Comparison of ENCODE assay signal across 13 cellular contexts in the genomic region with DNA sequence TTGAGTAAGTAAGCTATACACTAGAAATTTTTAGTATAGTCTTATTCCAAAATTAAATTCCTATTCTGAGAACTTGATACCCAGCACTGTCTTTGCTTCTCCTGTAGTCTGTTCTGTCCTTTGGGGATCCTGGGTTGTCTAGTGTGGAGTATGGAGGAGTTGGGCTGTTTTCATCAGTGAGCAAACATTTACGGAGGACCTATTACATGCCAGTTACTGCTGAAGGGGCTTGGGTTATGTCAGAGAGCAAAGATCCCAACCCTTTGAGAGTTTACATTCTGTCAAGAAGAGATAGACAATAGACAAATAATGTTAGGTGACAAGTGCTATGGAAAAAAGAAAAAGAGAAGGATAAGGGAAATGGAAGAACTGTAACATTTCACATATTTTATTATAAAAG. TPM values are rescaled to one million over a fixed set of nuclear protein-coding genes. Genes with fewer than 3 reads are reported as not detected.
DNase-seq lines count a peak whose midpoint lies in the region; ATAC-seq and TF ChIP-seq lines count a peak whose summit lies in the region.
"Had no signal": no experiment of that assay in that cellular context is flagged by ENCODE, and none has a peak within 500 bp of the region (broad histone marks: within the 10 kb centered on the region; RNA-seq: fewer than 3 reads in every experiment).

No MANE protein-coding gene starts in this region.

- peaks cover 93% of the 10 kb centered on the region for H3K4me1 ChIP-seq in CD4-positive, alpha-beta memory T cell (ENCODE audit: insufficient read depth, low read length)

- CTCF ChIA-PET in CD4-positive, alpha-beta memory T cell (lab: Charles Lee; ENCODE audit: partially characterized antibody): no interaction called here
- CTCF ChIA-PET in activated B cell treated with CpG ODN at 0.5 μM for 24 hours (lab: Charles Lee): no interaction called here
- CTCF ChIA-PET in GM10248 (lab: Yijun Ruan, JAX): interaction anchor here (0.8 to 2.2 kb wide), 5 partner anchors 8 to 54 kb away, joined by 4 to 6 read pairs (median 4); no protein-coding TSS in a partner anchor

- H3K4me3 ChIP-seq in CD4-positive, alpha-beta memory T cell (ENCODE audit: low read length in 2 of 2): no peak overlapping the region
- H3K4me3 ChIP-seq: lower lobe of right lung had no signal

- peaks cover 53 to 96% (median 77%) of the 10 kb centered on the region in 4 donors for H3K4me1 Mint-ChIP-seq in CD4-positive, alpha-beta memory T cell
- H3K4me1 Mint-ChIP-seq in activated B cell treated with CpG ODN at 0.5 μM for 24 hours (peaks cover 87% of the 10 kb centered on the region), mesothelial cell of epicardium (peaks cover 16% of the 10 kb centered on the region)

- peak overlapping the region; percentile 24 for H3K27ac ChIP-seq in CD4-positive, alpha-beta memory T cell (ENCODE audit: low read depth, low read length)
- H3K27ac ChIP-seq: lower lobe of right lung had no signal

- DNase-seq in NCI-H510A treated with DMSO at 0.1 percent for 48 hours (lab: John Stamatoyannopoulos, UW) (peak; percentile 34), NCI-H510A (lab: John Stamatoyannopoulos, UW) (no peak), activated B cell treated with CpG ODN at 0.5 μM for 24 hours (no peak), mesothelial cell of epicardium (ENCODE audit: low spot score in 2 of 2, unreplicated experiment in 2 of 2) (no peak), A172 (ENCODE audit: low spot score) (no peak), GM10248 (ENCODE audit: extremely low spot score) (no peak)
- DNase-seq in CD4-positive, alpha-beta memory T cell: no peak
- no peak for DNase-seq in stimulated activated CD4-positive, alpha-beta T cell treated with anti-CD3 and anti-CD28 coated beads, Interleukin-4, amount 100 ng/mL, for 1 hour
- DNase-seq: activated CD4-positive, alpha-beta T cell treated with anti-CD3 and anti-CD28 coated beads for 4 hours; lower lobe of right lung; NCI-H146; stimulated activated CD4-positive, alpha-beta T cell treated with anti-CD3 and anti-CD28 coated beads, Interleukin-12 subunit alpha, Interleukin-12 subunit beta, amount 100 ng/mL, for 4 hours had no signal

- H3K9me3 ChIP-seq in CD4-positive, alpha-beta memory T cell (ENCODE audit: control insufficient read depth in 1 of 2, low read length in 2 of 2): no peaks in the 10 kb centered on the region
- H3K9me3 ChIP-seq: lower lobe of right lung had no signal

- POLR2A ChIA-PET in CD4-positive, alpha-beta memory T cell (lab: Charles Lee; ENCODE audit: partially characterized antibody): interaction anchor here (0.6 to 1.9 kb wide), 3 partner anchors 8 to 69 kb away, joined by 3 to 12 read pairs (median 4); partner anchors contain the start of gene TRAPPC10
- POLR2A ChIA-PET in activated B cell treated with CpG ODN at 0.5 μM for 24 hours (lab: Charles Lee) (no interaction called here), GM10248 (lab: Yijun Ruan, JAX) (no interaction called here)

- peak overlapping the region; percentile 37 to 98 (median 79) for H3K27ac Mint-ChIP-seq in CD4-positive, alpha-beta memory T cell
- H3K27ac Mint-ChIP-seq in activated B cell treated with CpG ODN at 0.5 μM for 24 hours (peak overlapping the region; percentile 59), mesothelial cell of epicardium (peak overlapping the region; percentile 66)

- no peaks in the 10 kb centered on the region for H3K36me3 ChIP-seq in CD4-positive, alpha-beta memory T cell (ENCODE audit: insufficient read depth, low read length)
- H3K36me3 ChIP-seq: lower lobe of right lung had no signal

- no peaks in the 10 kb centered on the region for H3K9me3 Mint-ChIP-seq in CD4-positive, alpha-beta memory T cell
- H3K9me3 Mint-ChIP-seq in activated B cell treated with CpG ODN at 0.5 μM for 24 hours (no peaks in the 10 kb centered on the region), mesothelial cell of epicardium (no peaks in the 10 kb centered on the region)

- no peak for TF ChIP-seq CTCF in activated B cell treated with CpG ODN at 0.5 μM for 24 hours (IDR thresholded peaks at IDR 0.05)
- TF ChIP-seq CTCF in mesothelial cell of epicardium (IDR thresholded peaks at IDR 0.05; ENCODE audit: unreplicated experiment): no peak
- TF ChIP-seq CTCF in GM10248 (IDR thresholded peaks at IDR 0.05; ENCODE audit: control extremely low read depth, extremely low read depth, low read depth, missing control alignments): no peak

- no peak for ATAC-seq in activated B cell treated with CpG ODN at 0.5 μM for 24 hours (ENCODE audit: low read depth)
- ATAC-seq: esophagus mucosa had no signal

- H3K36me3 Mint-ChIP-seq in CD4-positive, alpha-beta memory T cell: peaks cover 0 to 8% of the 10 kb centered on the region in 2 donors
- H3K36me3 Mint-ChIP-seq in activated B cell treated with CpG ODN at 0.5 μM for 24 hours (ENCODE audit: low read depth) (peaks cover 13% of the 10 kb centered on the region), mesothelial cell of epicardium (no peaks in the 10 kb centered on the region)

- H3K27me3 ChIP-seq in CD4-positive, alpha-beta memory T cell (ENCODE audit: insufficient read depth, low read length): no peaks in the 10 kb centered on the region

- H3K4me3 Mint-ChIP-seq in CD4-positive, alpha-beta memory T cell: peak overlapping the region in 4 of 8 donors; percentile 4 to 47 (median 22)
- H3K4me3 Mint-ChIP-seq in activated B cell treated with CpG ODN at 0.5 μM for 24 hours (no peak overlapping the region), mesothelial cell of epicardium (no peak overlapping the region)

- H3K27me3 Mint-ChIP-seq in CD4-positive, alpha-beta memory T cell: no peaks in the 10 kb centered on the region
- no peaks in the 10 kb centered on the region for H3K27me3 Mint-ChIP-seq in activated B cell treated with CpG ODN at 0.5 μM for 24 hours
- no peaks in the 10 kb centered on the region for H3K27me3 Mint-ChIP-seq in mesothelial cell of epicardium (ENCODE audit: low read depth)

- intact Hi-C loops in CD4-positive, alpha-beta memory T cell (cut with micrococcal nuclease): no loop called here
- intact Hi-C loops in activated B cell treated with CpG ODN at 0.5 μM for 24 hours (cut with micrococcal nuclease): loop anchor here (1.0 to 10.0 kb wide), 2 partner anchors 8 to 774 kb away; no protein-coding TSS in a partner anchor

RNA-seq across cellular contexts. Expression of gene TRAPPC10, which starts 9.0 kb away (rescaled TPM):
- total RNA-seq in CD4-positive, alpha-beta memory T cell: 10 to 100 TPM; 94.2 to 95.5 TPM
- 10 to 100 TPM; 17.7 to 40.2 TPM for polyA plus RNA-seq in CD4-positive, alpha-beta memory T cell
- total RNA-seq in activated B cell treated with CpG ODN at 0.5 μM for 24 hours: 77.8 and 96.0 TPM in 2 replicates
- 28.4 to 34.5 TPM (median 32.1 TPM) in 3 replicates for total RNA-seq in mesothelial cell of epicardium
- 30.3 and 34.7 TPM in 2 replicates for total RNA-seq in A172 (2014; rRNA removed; shearing (Covaris generic))
